1 cellular context compared by ENCODE assay signal in genomic region chr5:79990598-79991507, GRCh38.
A peak's percentile ranks its signal among the peaks of the same experiment; 100 is the strongest.
TF ChIP-seq lines count a peak whose summit lies in the region.

MTX3 (minus strand) TSS chr5:79991262; CDS start chr5:79991238, 24 bp downstream.

TF ChIP-seq in HepG2, 621 proteins besides CTCF, POLR2A, EP300 and RAD21 (continued from another document and continues in another):
- TF ChIP-seq ZNF770 (CRISPR knock-in tag; IDR thresholded peaks at IDR 0.05) (peak; percentile 51), NR2F1 (CRISPR knock-in tag; IDR thresholded peaks at IDR 0.05) (no peak), ZBTB21 (CRISPR knock-in tag; IDR thresholded peaks at IDR 0.05) (peak; percentile 53; the same call in 1 of the 2 replicates), ZIK1 (CRISPR knock-in tag; IDR thresholded peaks at IDR 0.05; ENCODE audit: borderline replicate concordance, low read depth) (0 out of 2 replicates have a peak, but pooled peaks have one; percentile 68), TBL1XR1 (IDR thresholded peaks at IDR 0.05; ENCODE audit: borderline replicate concordance, low read length, partially characterized antibody) (peak; percentile 17), ZFP36L1 (CRISPR knock-in tag; IDR thresholded peaks at IDR 0.05) (no peak), MIER2 (CRISPR knock-in tag; IDR thresholded peaks at IDR 0.05) (peak; percentile 33; the same call in 1 of the 2 replicates), ISL2 (CRISPR knock-in tag; IDR thresholded peaks at IDR 0.05) (peak; percentile 53; the same call in 1 of the 2 replicates), ZNF660 (CRISPR knock-in tag; IDR thresholded peaks at IDR 0.05; ENCODE audit: borderline replicate concordance, low read depth) (no peak), E2F2 (CRISPR knock-in tag; IDR thresholded peaks at IDR 0.05; ENCODE audit: borderline replicate concordance) (no peak), MED1 (CRISPR knock-in tag; IDR thresholded peaks at IDR 0.05) (no peak), ZZZ3 (CRISPR knock-in tag; IDR thresholded peaks at IDR 0.05; ENCODE audit: borderline replicate concordance) (no peak), EED (CRISPR knock-in tag; IDR thresholded peaks at IDR 0.05) (peak; percentile 95), ZFYVE20 (CRISPR knock-in tag; IDR thresholded peaks at IDR 0.05; ENCODE audit: borderline replicate concordance, low read depth) (no peak), SMAD1 (CRISPR knock-in tag; IDR thresholded peaks at IDR 0.05; ENCODE audit: borderline replicate concordance, low read depth) (no peak; the same call in 1 of the 2 replicates), IKZF4 (CRISPR knock-in tag; IDR thresholded peaks at IDR 0.05; ENCODE audit: borderline replicate concordance, low read depth, not compliant biosample characterization) (no peak), KLF9 (CRISPR knock-in tag; IDR thresholded peaks at IDR 0.05; ENCODE audit: low read depth) (no peak; the same call in 1 of the 2 replicates), RFX3 (CRISPR knock-in tag; IDR thresholded peaks at IDR 0.05) (no peak), CREB3 (CRISPR knock-in tag; IDR thresholded peaks at IDR 0.05) (no peak), TFAP4 (IDR thresholded peaks at IDR 0.05; ENCODE audit: borderline replicate concordance, low read depth) (peak; percentile 25; the same call in 1 of the 2 replicates), FOXM1 (CRISPR knock-in tag; IDR thresholded peaks at IDR 0.05) (no peak), ZNF563 (CRISPR knock-in tag; IDR thresholded peaks at IDR 0.05) (peak; percentile 86), ZNF136 (CRISPR knock-in tag; IDR thresholded peaks at IDR 0.05; ENCODE audit: low read depth) (0 out of 2 replicates have a peak, but pooled peaks have one; percentile 26), MAF1 (CRISPR knock-in tag; IDR thresholded peaks at IDR 0.05; ENCODE audit: borderline replicate concordance) (no peak), NPAS2 (CRISPR knock-in tag; IDR thresholded peaks at IDR 0.05; ENCODE audit: borderline replicate concordance) (no peak), KLF16 (CRISPR knock-in tag; IDR thresholded peaks at IDR 0.05) (peak in 1 of 2 experiments; percentile 74; a peak in 2 of 4 replicates), MAX (IDR thresholded peaks at IDR 0.05) (peak; percentile 66), TP53 (CRISPR knock-in tag; conservative IDR thresholded peaks at IDR 0.05) (0 out of 2 replicates have a peak, but pooled peaks have one; percentile 28), ATRX (CRISPR knock-in tag; IDR thresholded peaks at IDR 0.05; ENCODE audit: borderline replicate concordance) (no peak), WIZ (CRISPR knock-in tag; IDR thresholded peaks at IDR 0.05) (peak; percentile 92), PRDM4 (CRISPR knock-in tag; IDR thresholded peaks at IDR 0.05; ENCODE audit: borderline replicate concordance) (no peak), ARID5B (CRISPR knock-in tag; IDR thresholded peaks at IDR 0.05) (peak; percentile 68; the same call in 1 of the 2 replicates), ZNF142 (CRISPR knock-in tag; IDR thresholded peaks at IDR 0.05) (no peak), ZNF83 (CRISPR knock-in tag; IDR thresholded peaks at IDR 0.05; ENCODE audit: borderline replicate concordance) (no peak), ZNF850 (CRISPR knock-in tag; conservative IDR thresholded peaks at IDR 0.05) (no peak), PCBP2 (optimal IDR thresholded peaks at IDR 0.05; ENCODE audit: low read depth, low read length, poor library complexity, severe bottlenecking) (no peak), ELK4 (CRISPR knock-in tag; IDR thresholded peaks at IDR 0.05; ENCODE audit: borderline replicate concordance) (no peak), ATF1 (CRISPR knock-in tag; IDR thresholded peaks at IDR 0.05) (no peak), ZNF292 (CRISPR knock-in tag; IDR thresholded peaks at IDR 0.05; ENCODE audit: borderline replicate concordance, low read depth) (no peak), MAZ (IDR thresholded peaks at IDR 0.05; ENCODE audit: borderline replicate concordance, low read depth, low read length) (no peak; the same call in 1 of the 2 replicates), MAZ (CRISPR knock-in tag; IDR thresholded peaks at IDR 0.05; ENCODE audit: low read depth) (peak; percentile 83), ZNF441 (CRISPR knock-in tag; IDR thresholded peaks at IDR 0.05; ENCODE audit: borderline replicate concordance) (peak; percentile 42; the same call in 1 of the 2 replicates), ZNF740 (CRISPR knock-in tag; IDR thresholded peaks at IDR 0.05) (no peak), POLR2AphosphoS5 (IDR thresholded peaks at IDR 0.05; ENCODE audit: low read depth, low read length) (peak; percentile 63)
